In the genomic region with DNA sequence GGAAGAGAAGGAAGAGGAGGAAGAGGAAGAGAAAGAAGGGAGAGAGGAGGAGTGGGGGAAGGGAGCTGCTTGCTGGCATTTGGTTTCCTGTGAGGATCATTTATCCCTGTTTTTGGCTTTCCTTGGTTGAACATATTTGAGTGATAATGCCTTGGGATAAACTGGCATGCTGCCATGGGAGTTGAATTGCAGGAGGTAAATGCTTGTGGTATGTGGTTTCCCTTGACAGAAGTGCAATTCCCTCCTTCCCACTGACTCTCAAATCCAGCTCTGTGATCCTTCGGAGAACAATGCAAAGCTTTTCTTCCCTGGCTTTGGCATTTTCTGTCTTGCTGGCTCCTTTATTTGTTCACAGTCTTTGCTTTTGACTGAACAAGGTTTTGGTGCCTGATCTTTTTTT, we compare ENCODE assay signal across 14 cellular contexts. TPM values are rescaled to one million over a fixed set of nuclear protein-coding genes. Genes with fewer than 3 reads are reported as not detected.
DNase-seq lines count a peak whose midpoint lies in the region; ATAC-seq and TF ChIP-seq lines count a peak whose summit lies in the region.
"Had no signal": no experiment of that assay in that cellular context is flagged by ENCODE, and none has a peak within 500 bp of the region (broad histone marks: within the 10 kb centered on the region; RNA-seq: fewer than 3 reads in every experiment).

No MANE protein-coding gene starts in this region.

- no peak overlapping the region for H3K27ac ChIP-seq in brain microvascular endothelial cell
- H3K27ac ChIP-seq: pancreas had no signal

- TF ChIP-seq CTCF in brain microvascular endothelial cell (IDR thresholded peaks at IDR 0.05; ENCODE audit: low read depth, low read length, missing control alignments), result no peak

- H3K4me3 ChIP-seq in brain microvascular endothelial cell (ENCODE audit: low read depth, low read length) (no peak overlapping the region), H7 (ENCODE audit: insufficient read depth, low read depth, low read length) (no peak overlapping the region)
- H3K4me3 ChIP-seq: pancreas had no signal

- H3K36me3 ChIP-seq in brain microvascular endothelial cell (replicated peaks) (no peaks in the 10 kb centered on the region), H7 (replicated peaks; ENCODE audit: control insufficient read depth, insufficient read depth, low read length) (no peaks in the 10 kb centered on the region)
- H3K36me3 ChIP-seq: pancreas had no signal

- DNase-seq in EH (ENCODE audit: low read depth), result peak; percentile 94
- DNase-seq in NCI-H2029 treated with DMSO at 0.1 percent for 48 hours (lab: John Stamatoyannopoulos, UW), result peak; percentile 7
- peak; percentile 53 for DNase-seq in brain microvascular endothelial cell
- DNase-seq in kidney tubule cell (ENCODE audit: low spot score), result peak; percentile 90
- no peak for DNase-seq in hepatic stellate cell (ENCODE audit: low spot score)
- DNase-seq in H7, result no peak
- DNase-seq: activated effector memory CD4-positive, alpha-beta T cell treated with anti-CD3 and anti-CD28 coated beads, Interleukin-2, amount 50 U/mL, for 16 hours; H9; left colon; NCI-H1694 treated with DMSO at 0.1 percent for 48 hours; pancreas; trophoblast cell had no signal

- H3K27me3 ChIP-seq in brain microvascular endothelial cell (replicated peaks) (no peaks in the 10 kb centered on the region), H7 (ENCODE audit: control insufficient read depth, insufficient read depth, low read length) (no peaks in the 10 kb centered on the region)
- H3K27me3 ChIP-seq: pancreas had no signal

- no peak for ATAC-seq in GM18873 (IDR thresholded peaks at IDR 0.05; ENCODE audit: low FRiP score, unreplicated experiment)
- no peak for ATAC-seq in GM19023 (IDR thresholded peaks at IDR 0.05; ENCODE audit: unreplicated experiment)
- ATAC-seq: left colon, pancreas had no signal

- in situ Hi-C loops in brain microvascular endothelial cell (cut with HindIII; ENCODE audit: low pct_ligation_motif_present, low sequenced_read_pairs), result no loop called here

RNA-seq across cellular contexts. Expression of gene CBY2, which starts 27.2 kb away (rescaled TPM):
- 0.62 and 3.0 TPM in 2 replicates for total RNA-seq in H7 (2014; rRNA removed; shearing (Covaris generic))
- total RNA-seq: H9, pancreas had no signal

RNA-seq across cellular contexts. Expression of gene ERICH6B, which starts 59.4 kb away (rescaled TPM):
- not detected in 2 replicates for total RNA-seq in H7 (2014; rRNA removed; shearing (Covaris generic))
- total RNA-seq: H9, left colon, pancreas had no signal

Comparison
In these comparisons a context has a peak if more than half of its experiments do, and no peak if none do; other contexts are left out.
1. DNase-seq: peak in EH (single experiment), NCI-H2029 treated with DMSO at 0.1 percent for 48 hours (single experiment), brain microvascular endothelial cell (single experiment) and kidney tubule cell (single experiment); none in hepatic stellate cell (single experiment) and H7 (single experiment).